In genomic region chr2:19337742-19338141, GRCh38 we compare ENCODE assay signal across 37 cellular contexts. TPM values are rescaled to one million over a fixed set of nuclear protein-coding genes. Genes with fewer than 3 reads are reported as not detected.
"Had no signal": no experiment of that assay in that cellular context is flagged by ENCODE, and none has a peak within 500 bp of the region (broad histone marks: within the 10 kb centered on the region; RNA-seq: fewer than 3 reads in every experiment).

No MANE protein-coding gene starts in this region.

- H3K27me3 ChIP-seq: adrenal gland, body of pancreas, brain microvascular endothelial cell, breast epithelium had no signal

- H3K9me3 ChIP-seq: adrenal gland, body of pancreas, breast epithelium had no signal

- H3K27me3 Mint-ChIP-seq: activated B cell treated with CpG ODN at 0.5 μM for 24 hours; activated CD4-positive, alpha-beta memory T cell treated with anti-CD3 and anti-CD28 coated beads for 36 hours; activated CD4-positive, alpha-beta T cell treated with anti-CD3 and anti-CD28 coated beads, Interleukin-2, amount 10 ng/mL, durations not matched to agents 24 days and 14 days; activated CD8-positive, alpha-beta T cell treated with anti-CD3 and anti-CD28 coated beads for 36 hours; activated naive CD8-positive, alpha-beta T cell treated with anti-CD3 and anti-CD28 coated beads for 36 hours; activated T-helper 17 cell treated with anti-CD3 and anti-CD28 coated beads, Interleukin-2, amount 50 U/mL, for 72 hours had no signal

- H3K27ac Mint-ChIP-seq: activated B cell treated with CpG ODN at 0.5 μM for 24 hours; activated CD4-positive, alpha-beta memory T cell treated with anti-CD3 and anti-CD28 coated beads for 36 hours; activated CD4-positive, alpha-beta T cell treated with anti-CD3 and anti-CD28 coated beads, Interleukin-2, amount 10 ng/mL, durations not matched to agents 24 days and 14 days; activated CD8-positive, alpha-beta T cell treated with anti-CD3 and anti-CD28 coated beads for 36 hours; activated naive CD4-positive, alpha-beta T cell treated with anti-CD3 and anti-CD28 coated beads, Interleukin-2, amount 50 U/mL, for 72 hours; activated naive CD8-positive, alpha-beta T cell treated with anti-CD3 and anti-CD28 coated beads for 36 hours; activated T-cell treated with anti-CD3 and anti-CD28 coated beads, Interleukin-2, amount 50 U/mL, for 72 hours; activated T-helper 1 cell treated with anti-CD3 and anti-CD28 coated beads, Interleukin-12 subunit alpha, Interleukin-12 subunit beta, Interleukin-2, Interleukin-4 antibody, amounts not matched to agents 30 ng/mL and 10 ng/mL and 1 ng/mL, durations not matched to agents 14 hours and 24 hours and 36 hours; activated T-helper 17 cell treated with anti-CD3 and anti-CD28 coated beads, Interleukin-2, amount 50 U/mL, for 72 hours; T-helper 1 cell treated with Interleukin-12 subunit alpha and Interleukin-12 subunit beta and Interleukin-4 antibody, amounts not matched to agents 30 μg/mL and 1 μg/mL, for 36 hours; T-helper 2 cell treated with Interferon-gamma antibody and Interleukin-4, amounts not matched to agents 5 μg/mL and 100 μg/mL, for 36 hours had no signal

- H3K27ac ChIP-seq: adrenal gland, body of pancreas, brain microvascular endothelial cell, breast epithelium, VCaP had no signal

- H3K36me3 ChIP-seq: adrenal gland, brain microvascular endothelial cell, breast epithelium had no signal

- FAIRE-seq: astrocyte, TTC549 had no signal

- H3K4me3 ChIP-seq: adrenal gland, body of pancreas, breast epithelium had no signal

- H3K4me3 Mint-ChIP-seq: activated B cell treated with CpG ODN at 0.5 μM for 24 hours; activated CD4-positive, alpha-beta memory T cell treated with anti-CD3 and anti-CD28 coated beads for 36 hours; activated CD4-positive, alpha-beta T cell treated with anti-CD3 and anti-CD28 coated beads, Interleukin-2, amount 10 ng/mL, durations not matched to agents 24 days and 14 days; activated CD8-positive, alpha-beta T cell treated with anti-CD3 and anti-CD28 coated beads for 36 hours; activated naive CD8-positive, alpha-beta T cell treated with anti-CD3 and anti-CD28 coated beads for 36 hours; activated T-cell treated with anti-CD3 and anti-CD28 coated beads, Interleukin-2, amount 50 U/mL, for 4 hours; activated T-cell treated with anti-CD3 and anti-CD28 coated beads, Interleukin-2, amount 50 U/mL, for 72 hours; activated T-helper 1 cell treated with anti-CD3 and anti-CD28 coated beads, Interleukin-12 subunit alpha, Interleukin-12 subunit beta, Interleukin-2, Interleukin-4 antibody, amounts not matched to agents 30 ng/mL and 10 ng/mL and 1 ng/mL, durations not matched to agents 14 hours and 24 hours and 36 hours; activated T-helper 17 cell treated with anti-CD3 and anti-CD28 coated beads, Interleukin-2, amount 50 U/mL, for 72 hours; T-helper 1 cell treated with Interleukin-12 subunit alpha and Interleukin-12 subunit beta and Interleukin-4 antibody, amounts not matched to agents 30 μg/mL and 1 μg/mL, for 36 hours; T-helper 2 cell treated with Interferon-gamma antibody and Interleukin-4, amounts not matched to agents 5 μg/mL and 100 μg/mL, for 36 hours had no signal

- H3K36me3 Mint-ChIP-seq: activated naive CD4-positive, alpha-beta T cell treated with anti-CD3 and anti-CD28 coated beads, Interleukin-2, amount 50 U/mL, for 72 hours had no signal

- ATAC-seq: activated CD8-positive, alpha-beta T cell treated with anti-CD3 and anti-CD28 coated beads for 36 hours; activated naive CD4-positive, alpha-beta T cell treated with anti-CD3 and anti-CD28 coated beads, Interleukin-2, amount 50 U/mL, for 72 hours; activated T-cell treated with anti-CD3 and anti-CD28 coated beads, Interleukin-2, amount 50 U/mL, for 4 hours; activated T-cell treated with anti-CD3 and anti-CD28 coated beads, Interleukin-2, amount 50 U/mL, for 72 hours; activated T-helper 17 cell treated with anti-CD3 and anti-CD28 coated beads, Interleukin-2, amount 50 U/mL, for 72 hours; body of pancreas had no signal

- DNase-seq: activated B cell treated with CpG ODN at 0.5 μM for 24 hours; activated CD4-positive, alpha-beta memory T cell treated with anti-CD3 and anti-CD28 coated beads for 36 hours; activated CD4-positive, alpha-beta T cell treated with anti-CD3 and anti-CD28 coated beads for 4 hours; activated CD4-positive, alpha-beta T cell treated with anti-CD3 and anti-CD28 coated beads, Interleukin-2, amount 10 ng/mL, durations not matched to agents 24 days and 14 days; activated CD4-positive, alpha-beta T cell treated with anti-CD3 and anti-CD28 coated beads, Interleukin-2, amount 50 U/mL, for 1 hour; activated CD4-positive, alpha-beta T cell treated with anti-CD3 and anti-CD28 coated beads, Interleukin-2, amount 50 U/mL, for 4 hours; activated CD4-positive, CD25-positive, alpha-beta regulatory T cell treated with anti-CD3 and anti-CD28 coated beads, Interleukin-2, amount 50 U/mL, for 72 hours; activated CD8-positive, alpha-beta memory T cell treated with anti-CD3 and anti-CD28 coated beads, Interleukin-2, amount 50 U/mL, for 4 hours; activated CD8-positive, alpha-beta T cell treated with anti-CD3 and anti-CD28 coated beads for 36 hours; activated effector memory CD4-positive, alpha-beta T cell treated with anti-CD3 and anti-CD28 coated beads, Interleukin-2, amount 50 U/mL, for 16 hours; activated gamma-delta T cell treated with Interleukin-2 at 50 U/mL for 16 hours; activated naive CD4-positive, alpha-beta T cell treated with anti-CD3 and anti-CD28 coated beads, Interleukin-2, amount 50 U/mL, for 16 hours; activated naive CD4-positive, alpha-beta T cell treated with Interleukin-2 at 50 U/mL for 16 hours; activated naive CD8-positive, alpha-beta T cell treated with anti-CD3 and anti-CD28 coated beads for 36 hours; activated T-cell treated with anti-CD3 and anti-CD28 coated beads for 4 hours; activated T-cell treated with anti-CD3 and anti-CD28 coated beads, Interleukin-2, amount 50 U/mL, for 1 hour; activated T-cell treated with anti-CD3 and anti-CD28 coated beads, Interleukin-2, amount 50 U/mL, for 4 hours; activated T-cell treated with anti-CD3 and anti-CD28 coated beads, Interleukin-2, amount 50 U/mL, for 72 hours; adrenal gland; amniotic stem cell; aorta; body of pancreas; brain microvascular endothelial cell; central memory CD4-positive, alpha-beta T cell; T-helper 1 cell; T-helper 2 cell; T-helper 9 cell had no signal

- H3K4me1 Mint-ChIP-seq: activated B cell treated with CpG ODN at 0.5 μM for 24 hours; activated CD4-positive, alpha-beta T cell treated with anti-CD3 and anti-CD28 coated beads, Interleukin-2, amount 10 ng/mL, durations not matched to agents 24 days and 14 days; activated naive CD8-positive, alpha-beta T cell treated with anti-CD3 and anti-CD28 coated beads for 36 hours; activated T-helper 17 cell treated with anti-CD3 and anti-CD28 coated beads, Interleukin-2, amount 50 U/mL, for 72 hours had no signal

- H3K4me1 ChIP-seq: adrenal gland, body of pancreas, breast epithelium had no signal

- H3K9me3 Mint-ChIP-seq: activated B cell treated with CpG ODN at 0.5 μM for 24 hours; activated CD4-positive, alpha-beta memory T cell treated with anti-CD3 and anti-CD28 coated beads for 36 hours; activated CD4-positive, alpha-beta T cell treated with anti-CD3 and anti-CD28 coated beads, Interleukin-2, amount 10 ng/mL, durations not matched to agents 24 days and 14 days; activated CD8-positive, alpha-beta T cell treated with anti-CD3 and anti-CD28 coated beads for 36 hours; activated naive CD4-positive, alpha-beta T cell treated with anti-CD3 and anti-CD28 coated beads, Interleukin-2, amount 50 U/mL, for 72 hours; activated naive CD8-positive, alpha-beta T cell treated with anti-CD3 and anti-CD28 coated beads for 36 hours; activated T-cell treated with anti-CD3 and anti-CD28 coated beads, Interleukin-2, amount 50 U/mL, for 4 hours; activated T-cell treated with anti-CD3 and anti-CD28 coated beads, Interleukin-2, amount 50 U/mL, for 72 hours; activated T-helper 1 cell treated with anti-CD3 and anti-CD28 coated beads, Interleukin-12 subunit alpha, Interleukin-12 subunit beta, Interleukin-2, Interleukin-4 antibody, amounts not matched to agents 30 ng/mL and 10 ng/mL and 1 ng/mL, durations not matched to agents 14 hours and 24 hours and 36 hours; activated T-helper 17 cell treated with anti-CD3 and anti-CD28 coated beads, Interleukin-2, amount 50 U/mL, for 72 hours; T-helper 1 cell treated with Interleukin-12 subunit alpha and Interleukin-12 subunit beta and Interleukin-4 antibody, amounts not matched to agents 30 μg/mL and 1 μg/mL, for 36 hours; T-helper 2 cell treated with Interferon-gamma antibody and Interleukin-4, amounts not matched to agents 5 μg/mL and 100 μg/mL, for 36 hours had no signal

RNA-seq across cellular contexts. Expression of gene OSR1, which starts 20.7 kb away (rescaled TPM):
- total RNA-seq: activated B cell treated with CpG ODN at 0.5 μM for 24 hours; activated CD4-positive, alpha-beta memory T cell treated with anti-CD3 and anti-CD28 coated beads for 36 hours; activated CD4-positive, alpha-beta T cell treated with anti-CD3 and anti-CD28 coated beads, Interleukin-2, amount 10 ng/mL, durations not matched to agents 24 days and 14 days; activated CD8-positive, alpha-beta memory T cell treated with anti-CD3 and anti-CD28 coated beads for 36 hours; activated CD8-positive, alpha-beta T cell treated with anti-CD3 and anti-CD28 coated beads for 36 hours; activated naive CD4-positive, alpha-beta T cell treated with anti-CD3 and anti-CD28 coated beads, Interleukin-2, amount 50 U/mL, for 72 hours; activated naive CD8-positive, alpha-beta T cell treated with anti-CD3 and anti-CD28 coated beads for 36 hours; activated T-cell treated with anti-CD3 and anti-CD28 coated beads, Interleukin-2, amount 50 U/mL, for 4 hours; activated T-cell treated with anti-CD3 and anti-CD28 coated beads, Interleukin-2, amount 50 U/mL, for 72 hours; activated T-helper 1 cell treated with anti-CD3 and anti-CD28 coated beads, Interleukin-12 subunit alpha, Interleukin-12 subunit beta, Interleukin-2, Interleukin-4 antibody, amounts not matched to agents 30 ng/mL and 10 ng/mL and 1 ng/mL, durations not matched to agents 14 hours and 24 hours and 36 hours; activated T-helper 17 cell treated with anti-CD3 and anti-CD28 coated beads, Interleukin-2, amount 50 U/mL, for 72 hours had no signal
